23 cellular contexts compared by ENCODE assay signal in genomic region chr10:117619710-117620405, GRCh38.
DNase-seq lines count a peak whose midpoint lies in the region; ATAC-seq and TF ChIP-seq lines count a peak whose summit lies in the region.
"Had no signal": no experiment of that assay in that cellular context is flagged by ENCODE, and none has a peak within 500 bp of the region (broad histone marks: within the 10 kb centered on the region; RNA-seq: fewer than 3 reads in every experiment).

No MANE protein-coding gene starts in this region.

- POLR2A ChIA-PET in activated CD4-positive, alpha-beta T cell treated with anti-CD3 and anti-CD28 coated beads for 36 hours (lab: Charles Lee) = no interaction called here

- TF ChIP-seq POLR2A in vagina (IDR thresholded peaks at IDR 0.05) = no peak

- no peaks in the 10 kb centered on the region for H3K9me3 ChIP-seq in endodermal cell (ENCODE audit: control insufficient read depth, low read length)
- H3K9me3 ChIP-seq in vagina = no peaks in the 10 kb centered on the region
- H3K9me3 ChIP-seq: HAP-1, SJSA1 had no signal

- no peak for DNase-seq in activated CD4-positive, alpha-beta T cell treated with anti-CD3 and anti-CD28 coated beads for 36 hours
- DNase-seq in activated CD4-positive, alpha-beta T cell treated with anti-CD3 and anti-CD28 coated beads, Interleukin-2, amount 10 ng/mL, durations not matched to agents 24 days and 14 days = no peak
- DNase-seq in endodermal cell (peak; percentile 10), neural crest cell (ENCODE audit: low read depth, low spot score) (no peak), vagina (ENCODE audit: extremely low spot score in 2 of 2) (peak; percentile 32 to 61), GM13977 (ENCODE audit: low spot score) (no peak), DMS 273 treated with DMSO at 0.1 percent for 48 hours (lab: John Stamatoyannopoulos, UW) (no peak)
- DNase-seq: Calu3; GOT3; NCI-H1048; NCI-H1417; NCI-H1694; NCI-H2029 treated with DMSO at 0.1 percent for 48 hours; NCI-H446 treated with DMSO at 0.1 percent for 48 hours; NCI-H526; NCI-H82; NK-92 treated with Interleukin-12 subunit alpha and Interleukin-12 subunit beta, amount 100 ng/mL, for 24 hours; Right ventricle myocardium superior; RPMI8226 had no signal

- TF ChIP-seq CTCF in endodermal cell (conservative IDR thresholded peaks at IDR 0.05) (no peak), neural crest cell (conservative IDR thresholded peaks at IDR 0.05) (no peak), vagina (IDR thresholded peaks at IDR 0.05) (no peak), GM13977 (IDR thresholded peaks at IDR 0.05; ENCODE audit: extremely low read depth, insufficient read depth, missing control alignments) (no peak)

- peak; percentile 47 for ATAC-seq in activated CD4-positive, alpha-beta T cell treated with anti-CD3 and anti-CD28 coated beads for 36 hours
- no peak for ATAC-seq in HG03565 (IDR thresholded peaks at IDR 0.05; ENCODE audit: unreplicated experiment)

- H3K27ac Mint-ChIP-seq in activated CD4-positive, alpha-beta T cell treated with anti-CD3 and anti-CD28 coated beads for 36 hours = no peak overlapping the region
- no peak overlapping the region for H3K27ac Mint-ChIP-seq in activated CD4-positive, alpha-beta T cell treated with anti-CD3 and anti-CD28 coated beads, Interleukin-2, amount 10 ng/mL, durations not matched to agents 24 days and 14 days
- H3K27ac Mint-ChIP-seq in endodermal cell (no peak overlapping the region), neural crest cell (ENCODE audit: unreplicated experiment) (peak overlapping the region; percentile 22)

- intact Hi-C loops in activated CD4-positive, alpha-beta T cell treated with anti-CD3 and anti-CD28 coated beads for 36 hours (cut with DNase I, micrococcal nuclease) = no loop called here
- intact Hi-C loops in activated CD4-positive, alpha-beta T cell treated with anti-CD3 and anti-CD28 coated beads, Interleukin-2, amount 10 ng/mL, durations not matched to agents 24 days and 14 days (cut with micrococcal nuclease) = no loop called here
- intact Hi-C loops in vagina (cut with DNase I) = no loop called here

- CTCF ChIA-PET in activated CD4-positive, alpha-beta T cell treated with anti-CD3 and anti-CD28 coated beads for 36 hours (lab: Charles Lee) = interaction anchor here (0.7 to 0.8 kb wide), 2 partner anchors 188 to 1389 kb away, joined by 3 to 4 read pairs; no protein-coding TSS in a partner anchor

- H3K27ac ChIP-seq in endodermal cell (ENCODE audit: low read depth, low read length) (no peak overlapping the region), vagina (no peak overlapping the region)
- H3K27ac ChIP-seq: 22Rv1, SJSA1 had no signal

- H3K27me3 ChIP-seq in endodermal cell (ENCODE audit: control insufficient read depth, insufficient read depth, low read length, poor library complexity, severe bottlenecking) (peaks cover 4% of the 10 kb centered on the region), vagina (no peaks in the 10 kb centered on the region)
- H3K27me3 ChIP-seq: SJSA1 had no signal

- H3K4me3 Mint-ChIP-seq in activated CD4-positive, alpha-beta T cell treated with anti-CD3 and anti-CD28 coated beads for 36 hours = no peak overlapping the region
- no peak overlapping the region for H3K4me3 Mint-ChIP-seq in activated CD4-positive, alpha-beta T cell treated with anti-CD3 and anti-CD28 coated beads, Interleukin-2, amount 10 ng/mL, durations not matched to agents 24 days and 14 days
- H3K4me3 Mint-ChIP-seq in endodermal cell = no peak overlapping the region
- no peak overlapping the region for H3K4me3 Mint-ChIP-seq in neural crest cell

- no peaks in the 10 kb centered on the region for H3K4me1 Mint-ChIP-seq in activated CD4-positive, alpha-beta T cell treated with anti-CD3 and anti-CD28 coated beads for 36 hours
- H3K4me1 Mint-ChIP-seq in activated CD4-positive, alpha-beta T cell treated with anti-CD3 and anti-CD28 coated beads, Interleukin-2, amount 10 ng/mL, durations not matched to agents 24 days and 14 days = peaks cover 8% of the 10 kb centered on the region
- H3K4me1 Mint-ChIP-seq in endodermal cell = no peaks in the 10 kb centered on the region
- H3K4me1 Mint-ChIP-seq in neural crest cell = no peaks in the 10 kb centered on the region

- in situ Hi-C loops in GM13977 (cut with MboI; ENCODE audit: low pct_unique_long_range_greater_than_20kb, low sequenced_read_pairs, unreplicated experiment) = no loop called here

- H3K9ac ChIP-seq in endodermal cell (ENCODE audit: extremely low read depth, low read length, poor library complexity, severe bottlenecking) = no peak overlapping the region

- H3K36me3 ChIP-seq in endodermal cell (ENCODE audit: control insufficient read depth, insufficient read depth, low read length) = no peaks in the 10 kb centered on the region
- no peaks in the 10 kb centered on the region for H3K36me3 ChIP-seq in vagina
- H3K36me3 ChIP-seq: HAP-1, SJSA1 had no signal

- no peaks in the 10 kb centered on the region for H3K4me1 ChIP-seq in endodermal cell (ENCODE audit: control insufficient read depth, insufficient read depth, low read length)
- H3K4me1 ChIP-seq in vagina = no peaks in the 10 kb centered on the region
- H3K4me1 ChIP-seq: HAP-1, SJSA1 had no signal

- H3K36me3 Mint-ChIP-seq in activated CD4-positive, alpha-beta T cell treated with anti-CD3 and anti-CD28 coated beads for 36 hours (ENCODE audit: low read depth) = no peaks in the 10 kb centered on the region
- no peaks in the 10 kb centered on the region for H3K36me3 Mint-ChIP-seq in activated CD4-positive, alpha-beta T cell treated with anti-CD3 and anti-CD28 coated beads, Interleukin-2, amount 10 ng/mL, durations not matched to agents 24 days and 14 days (ENCODE audit: low read depth)
- H3K36me3 Mint-ChIP-seq in endodermal cell (ENCODE audit: low read depth) = no peaks in the 10 kb centered on the region
- no peaks in the 10 kb centered on the region for H3K36me3 Mint-ChIP-seq in neural crest cell (ENCODE audit: low read depth)

- H3K4me3 ChIP-seq in endodermal cell (ENCODE audit: low read length) = no peak overlapping the region
- no peak overlapping the region for H3K4me3 ChIP-seq in vagina
- H3K4me3 ChIP-seq: HAP-1, SJSA1 had no signal

- peaks cover 30% of the 10 kb centered on the region for H3K27me3 Mint-ChIP-seq in activated CD4-positive, alpha-beta T cell treated with anti-CD3 and anti-CD28 coated beads for 36 hours
- peaks cover 15% of the 10 kb centered on the region for H3K27me3 Mint-ChIP-seq in activated CD4-positive, alpha-beta T cell treated with anti-CD3 and anti-CD28 coated beads, Interleukin-2, amount 10 ng/mL, durations not matched to agents 24 days and 14 days
- H3K27me3 Mint-ChIP-seq in endodermal cell (ENCODE audit: insufficient read depth) (peaks cover 26% of the 10 kb centered on the region), neural crest cell (ENCODE audit: low read depth) (peaks cover 6% of the 10 kb centered on the region)

- 90 to 92% methylated on average over 9 of the region's 9 CpGs for WGBS in endodermal cell (ENCODE audit: insufficient coverage in 1 of 2, insufficient read length in 1 of 2), 2 experiments

- no peaks in the 10 kb centered on the region for H3K9me3 Mint-ChIP-seq in activated CD4-positive, alpha-beta T cell treated with anti-CD3 and anti-CD28 coated beads for 36 hours (ENCODE audit: low read depth)
- H3K9me3 Mint-ChIP-seq in activated CD4-positive, alpha-beta T cell treated with anti-CD3 and anti-CD28 coated beads, Interleukin-2, amount 10 ng/mL, durations not matched to agents 24 days and 14 days = no peaks in the 10 kb centered on the region
- H3K9me3 Mint-ChIP-seq in endodermal cell (peaks cover 2% of the 10 kb centered on the region), neural crest cell (no peaks in the 10 kb centered on the region)

Comparison
In these comparisons a context has a peak if more than half of its experiments do, and no peak if none do; other contexts are left out.
1. DNase-seq: peak in endodermal cell (single experiment) and vagina (2 of 2); none in activated CD4-positive, alpha-beta T cell treated with anti-CD3 and anti-CD28 coated beads for 36 hours (single experiment), activated CD4-positive, alpha-beta T cell treated with anti-CD3 and anti-CD28 coated beads, Interleukin-2, amount 10 ng/mL, durations not matched to agents 24 days and 14 days (single experiment), neural crest cell (single experiment), GM13977 (single experiment) and DMS 273 treated with DMSO at 0.1 percent for 48 hours (single experiment).